Comparison of ENCODE assay signal across 18 cellular contexts in genomic region chr13:113967206-113967720, GRCh38. TPM values are rescaled to one million over a fixed set of nuclear protein-coding genes. Genes with fewer than 3 reads are reported as not detected.
A peak's percentile ranks its signal among the peaks of the same experiment; 100 is the strongest.
DNase-seq lines count a peak whose midpoint lies in the region; ATAC-seq and TF ChIP-seq lines count a peak whose summit lies in the region.
"Had no signal": no experiment of that assay in that cellular context is flagged by ENCODE, and none has a peak within 500 bp of the region (broad histone marks: within the 10 kb centered on the region; RNA-seq: fewer than 3 reads in every experiment).

No MANE protein-coding gene starts in this region.

- no peaks in the 10 kb centered on the region for H3F3A ChIP-seq in neural progenitor cell (ENCODE audit: low read depth)

- DNase-seq in left cardiac atrium (peak; percentile 11), heart right ventricle (no peak), RWPE2 (ENCODE audit: low spot score) (peak; percentile 49), lower lobe of right lung (peak; percentile 14), sigmoid colon (peak; percentile 36), NCI-H748 (lab: John Stamatoyannopoulos, UW; ENCODE audit: unreplicated experiment) (no peak), ascending aorta (ENCODE audit: low spot score in 2 of 2) (no peak), neural progenitor cell (ENCODE audit: low spot score) (no peak)
- DNase-seq: EL; GF-D8; NCI-H1105; NCI-H146; NCI-H2029; NCI-H2227 treated with DMSO at 0.1 percent for 48 hours; NCI-H510A; NCI-H774; NK-92 treated with Interleukin-12 subunit alpha and Interleukin-12 subunit beta, amount 100 ng/mL, for 24 hours had no signal

- peaks cover 4% of the 10 kb centered on the region for H3K27me3 Mint-ChIP-seq in neural progenitor cell (ENCODE audit: insufficient read depth, low read depth)
- H3K27me3 Mint-ChIP-seq: IgD-negative memory B cell had no signal

- intact Hi-C loops in left cardiac atrium (cut with DNase I) (no loop called here), heart right ventricle (cut with DNase I) (loop anchor here in 1 of 10 donors (5.0 kb wide), 1 partner anchor 260 kb away; no protein-coding TSS in a partner anchor), lower lobe of right lung (cut with DNase I) (no loop called here), sigmoid colon (cut with DNase I) (no loop called here), ascending aorta (cut with DNase I) (no loop called here)

- H4K20me1 ChIP-seq in neural progenitor cell (ENCODE audit: low read depth) = no peaks in the 10 kb centered on the region

- H3K27ac Mint-ChIP-seq in neural progenitor cell = no peak overlapping the region
- H3K27ac Mint-ChIP-seq: IgD-negative memory B cell had no signal

- no peak overlapping the region for H3K4me3 Mint-ChIP-seq in neural progenitor cell
- H3K4me3 Mint-ChIP-seq: IgD-negative memory B cell had no signal

- H3K4me3 ChIP-seq in heart right ventricle = no peak overlapping the region
- H3K4me3 ChIP-seq in RWPE2 (ENCODE audit: severe bottlenecking) = no peak overlapping the region
- no peak overlapping the region for H3K4me3 ChIP-seq in lower lobe of right lung
- H3K4me3 ChIP-seq in sigmoid colon = no peak overlapping the region
- no peak overlapping the region for H3K4me3 ChIP-seq in ascending aorta
- H3K4me3 ChIP-seq in neural progenitor cell = no peak overlapping the region

- WGBS in heart right ventricle, 2 donors = 94% methylated on average over 9 of the region's 9 CpGs
- WGBS in sigmoid colon, 2 donors = 92 to 94% methylated on average over 9 of the region's 9 CpGs

- ATAC-seq in left cardiac atrium (no peak), heart right ventricle (no peak), RWPE2 (ENCODE audit: low read depth) (no peak), lower lobe of right lung (no peak)

- no peak overlapping the region for H3K4me2 ChIP-seq in neural progenitor cell

- no peak overlapping the region for H3K9ac ChIP-seq in neural progenitor cell

- H3K36me3 Mint-ChIP-seq in neural progenitor cell = no peaks in the 10 kb centered on the region

- TF ChIP-seq EP300 in sigmoid colon (IDR thresholded peaks at IDR 0.05) = no peak

- TF ChIP-seq CTCF in heart right ventricle (IDR thresholded peaks at IDR 0.05) (no peak), RWPE2 (IDR thresholded peaks at IDR 0.05; ENCODE audit: poor library complexity, severe bottlenecking) (no peak), lower lobe of right lung (IDR thresholded peaks at IDR 0.05) (no peak), sigmoid colon (IDR thresholded peaks at IDR 0.05) (no peak), ascending aorta (IDR thresholded peaks at IDR 0.05) (no peak), neural progenitor cell (IDR thresholded peaks at IDR 0.05) (no peak)

- H3K9me3 ChIP-seq in heart right ventricle (no peaks in the 10 kb centered on the region), RWPE2 (ENCODE audit: severe bottlenecking) (no peaks in the 10 kb centered on the region), lower lobe of right lung (no peaks in the 10 kb centered on the region), sigmoid colon (no peaks in the 10 kb centered on the region), ascending aorta (no peaks in the 10 kb centered on the region), neural progenitor cell (ENCODE audit: low read depth) (no peaks in the 10 kb centered on the region)

- H3K4me1 Mint-ChIP-seq in neural progenitor cell = no peaks in the 10 kb centered on the region
- H3K4me1 Mint-ChIP-seq: IgD-negative memory B cell had no signal

- H3K9me3 Mint-ChIP-seq in neural progenitor cell = peaks cover 3% of the 10 kb centered on the region
- H3K9me3 Mint-ChIP-seq: IgD-negative memory B cell had no signal

- TF ChIP-seq POLR2A in sigmoid colon (IDR thresholded peaks at IDR 0.05) = no peak

- H3K27ac ChIP-seq in heart right ventricle (no peak overlapping the region), RWPE2 (ENCODE audit: poor library complexity, severe bottlenecking) (no peak overlapping the region), lower lobe of right lung (no peak overlapping the region), sigmoid colon (no peak overlapping the region), ascending aorta (no peak overlapping the region), neural progenitor cell (no peak overlapping the region)

- no peaks in the 10 kb centered on the region for H3K79me2 ChIP-seq in neural progenitor cell (ENCODE audit: low read depth)

- H3K4me1 ChIP-seq in heart right ventricle = peaks cover 3 to 16% (median 8%) of the 10 kb centered on the region in 9 donors
- peaks cover 14% of the 10 kb centered on the region for H3K4me1 ChIP-seq in RWPE2 (ENCODE audit: insufficient read depth, poor library complexity, severe bottlenecking)
- peaks cover 12% of the 10 kb centered on the region for H3K4me1 ChIP-seq in lower lobe of right lung
- H3K4me1 ChIP-seq in sigmoid colon = peaks cover 0 to 19% (median 18%) of the 10 kb centered on the region in 4 donors
- H3K4me1 ChIP-seq in ascending aorta = peaks cover 6 to 11% of the 10 kb centered on the region in 2 donors
- no peaks in the 10 kb centered on the region for H3K4me1 ChIP-seq in neural progenitor cell

- H3K27me3 ChIP-seq in heart right ventricle (no peaks in the 10 kb centered on the region), RWPE2 (ENCODE audit: insufficient read depth, poor library complexity, severe bottlenecking) (no peaks in the 10 kb centered on the region), lower lobe of right lung (ENCODE audit: low read depth) (no peaks in the 10 kb centered on the region), sigmoid colon (no peaks in the 10 kb centered on the region), ascending aorta (no peaks in the 10 kb centered on the region), neural progenitor cell (no peaks in the 10 kb centered on the region)

- H2AFZ ChIP-seq in neural progenitor cell (replicated peaks) = no peak overlapping the region

- H3K36me3 ChIP-seq in heart right ventricle (no peaks in the 10 kb centered on the region), RWPE2 (ENCODE audit: low read depth) (no peaks in the 10 kb centered on the region), lower lobe of right lung (no peaks in the 10 kb centered on the region), sigmoid colon (no peaks in the 10 kb centered on the region), ascending aorta (peaks cover 0 to 4% of the 10 kb centered on the region in 2 donors), neural progenitor cell (no peaks in the 10 kb centered on the region)

RNA-seq across cellular contexts. Expression of gene C13orf46, which starts 6.6 kb away (rescaled TPM):
- total RNA-seq in left cardiac atrium (1 to 10 TPM in 1 of 2 donors, under 1 TPM in 1; 0.65 to 1.4 TPM), heart right ventricle (under 1 TPM; 0.15 to 0.80 (median 0.23) TPM), lower lobe of right lung (14.0 TPM), sigmoid colon (10 to 100 TPM in 1 of 4 donors, under 1 TPM in 2, not detected in 1; 0.71 to 11.9 (median 0.81) TPM), ascending aorta (4.8 TPM), neural progenitor cell (ENCODE audit: low replicate concordance) (not detected in 2 replicates)
- polyA plus RNA-seq in heart right ventricle (under 1 TPM; 0.09 to 0.37 TPM), sigmoid colon (1 to 10 TPM in 1 of 3 donors, under 1 TPM in 1, not detected in 1; 0.23 to 1.2 TPM)

Comparison
In these comparisons a context has a peak if more than half of its experiments do, and no peak if none do; other contexts are left out.
1. DNase-seq: peak in left cardiac atrium (single experiment), RWPE2 (single experiment), lower lobe of right lung (single experiment) and sigmoid colon (single experiment); none in heart right ventricle (0 of 2), NCI-H748 (single experiment), ascending aorta (0 of 2) and neural progenitor cell (single experiment).